Comparison of ENCODE assay signal across 2 cellular contexts in the genomic region with DNA sequence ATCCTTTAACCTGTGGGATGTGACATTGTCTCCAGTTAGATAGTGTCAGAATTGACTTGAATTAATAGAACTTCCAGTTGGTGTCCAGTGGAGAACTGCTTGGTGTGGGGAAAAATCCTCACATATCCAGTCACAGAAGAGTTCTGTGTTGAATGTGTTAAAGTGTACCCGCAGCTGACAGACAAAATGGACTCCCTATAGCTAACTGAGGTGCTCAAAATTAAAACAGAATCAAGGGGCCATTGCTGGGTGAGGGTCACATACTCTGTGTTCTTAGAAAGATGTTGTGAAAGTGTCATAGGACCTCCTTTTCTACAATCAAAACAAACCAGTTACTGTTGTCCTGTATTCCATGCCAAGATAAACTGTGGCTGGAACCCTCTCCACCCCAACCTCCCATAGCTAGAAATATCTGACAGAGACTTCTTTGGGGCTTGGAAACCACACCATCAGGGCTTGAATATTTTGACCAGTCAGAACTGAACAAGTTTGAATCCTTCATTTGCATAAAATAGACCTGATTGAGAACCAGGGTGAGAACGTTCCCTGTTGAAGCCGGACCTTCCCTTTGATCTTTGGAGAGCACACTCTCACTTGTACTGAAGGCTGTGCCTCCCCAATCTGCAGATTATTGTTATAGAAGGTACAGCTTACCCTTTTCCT.
TF ChIP-seq lines count a peak whose summit lies in the region.

No MANE protein-coding gene starts in this region.

TF ChIP-seq in liver, 16 proteins besides CTCF, POLR2A, EP300 and RAD21:
- no peak for TF ChIP-seq REST (IDR thresholded peaks at IDR 0.05)
- TF ChIP-seq, protein P1, sequence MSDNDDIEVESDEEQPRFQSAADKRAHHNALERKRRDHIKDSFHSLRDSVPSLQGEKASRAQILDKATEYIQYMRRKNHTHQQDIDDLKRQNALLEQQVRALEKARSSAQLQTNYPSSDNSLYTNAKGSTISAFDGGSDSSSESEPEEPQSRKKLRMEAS (IDR thresholded peaks at IDR 0.05), result no peak
- no peak for TF ChIP-seq TAF1 (conservative IDR thresholded peaks at IDR 0.05)
- TF ChIP-seq SP1 (IDR thresholded peaks at IDR 0.05), result peak; percentile 17
- peak; percentile 22 for TF ChIP-seq YY1 (IDR thresholded peaks at IDR 0.05)
- TF ChIP-seq FOXA2 (IDR thresholded peaks at IDR 0.05), result no peak
- TF ChIP-seq HNF4G (IDR thresholded peaks at IDR 0.05), result no peak
- TF ChIP-seq JUND (IDR thresholded peaks at IDR 0.05), result no peak
- no peak for TF ChIP-seq NR2F2 (IDR thresholded peaks at IDR 0.05)
- TF ChIP-seq, protein P2, sequence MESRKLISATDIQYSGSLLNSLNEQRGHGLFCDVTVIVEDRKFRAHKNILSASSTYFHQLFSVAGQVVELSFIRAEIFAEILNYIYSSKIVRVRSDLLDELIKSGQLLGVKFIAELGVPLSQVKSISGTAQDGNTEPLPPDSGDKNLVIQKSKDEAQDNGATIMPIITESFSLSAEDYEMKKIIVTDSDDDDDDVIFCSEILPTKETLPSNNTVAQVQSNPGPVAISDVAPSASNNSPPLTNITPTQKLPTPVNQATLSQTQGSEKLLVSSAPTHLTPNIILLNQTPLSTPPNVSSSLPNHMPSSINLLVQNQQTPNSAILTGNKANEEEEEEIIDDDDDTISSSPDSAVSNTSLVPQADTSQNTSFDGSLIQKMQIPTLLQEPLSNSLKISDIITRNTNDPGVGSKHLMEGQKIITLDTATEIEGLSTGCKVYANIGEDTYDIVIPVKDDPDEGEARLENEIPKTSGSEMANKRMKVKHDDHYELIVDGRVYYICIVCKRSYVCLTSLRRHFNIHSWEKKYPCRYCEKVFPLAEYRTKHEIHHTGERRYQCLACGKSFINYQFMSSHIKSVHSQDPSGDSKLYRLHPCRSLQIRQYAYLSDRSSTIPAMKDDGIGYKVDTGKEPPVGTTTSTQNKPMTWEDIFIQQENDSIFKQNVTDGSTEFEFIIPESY (IDR thresholded peaks at IDR 0.05), result no peak
- TF ChIP-seq FOXA1 (IDR thresholded peaks at IDR 0.05), result no peak
- TF ChIP-seq HNF4A (conservative IDR thresholded peaks at IDR 0.05), result peak; percentile 15 to 21
- TF ChIP-seq RXRA (IDR thresholded peaks at IDR 0.05), result peak in 1 of 2 donors; percentile 39
- TF ChIP-seq, protein P3, sequence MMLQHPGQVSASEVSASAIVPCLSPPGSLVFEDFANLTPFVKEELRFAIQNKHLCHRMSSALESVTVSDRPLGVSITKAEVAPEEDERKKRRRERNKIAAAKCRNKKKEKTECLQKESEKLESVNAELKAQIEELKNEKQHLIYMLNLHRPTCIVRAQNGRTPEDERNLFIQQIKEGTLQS (IDR thresholded peaks at IDR 0.05), result no peak
- TF ChIP-seq GABPA (IDR thresholded peaks at IDR 0.05 in 1 of 2, conservative IDR thresholded peaks at IDR 0.05 in 1 of 2), result no peak
- no peak for TF ChIP-seq EGR1 (IDR thresholded peaks at IDR 0.05; ENCODE audit: low read depth in 2 of 2)

TF ChIP-seq in HepG2, 621 proteins besides CTCF, POLR2A, EP300 and RAD21 (continued from another document):
- TF ChIP-seq BCLAF1 (IDR thresholded peaks at IDR 0.05) (no peak), ZNF720 (CRISPR knock-in tag; IDR thresholded peaks at IDR 0.05) (no peak), ZNF615 (CRISPR knock-in tag; IDR thresholded peaks at IDR 0.05; ENCODE audit: borderline replicate concordance) (no peak), RFX5 (IDR thresholded peaks at IDR 0.05; ENCODE audit: low read depth, low read length) (no peak), ZNF563 (CRISPR knock-in tag; IDR thresholded peaks at IDR 0.05) (no peak), TEAD3 (CRISPR knock-in tag; optimal IDR thresholded peaks at IDR 0.05; ENCODE audit: borderline replicate concordance) (no peak), MXD4 (CRISPR knock-in tag; IDR thresholded peaks at IDR 0.05) (no peak), ZNF570 (CRISPR knock-in tag; IDR thresholded peaks at IDR 0.05; ENCODE audit: borderline replicate concordance) (no peak), LCORL (IDR thresholded peaks at IDR 0.05) (no peak), LCORL (CRISPR knock-in tag; IDR thresholded peaks at IDR 0.05) (no peak), GTF3A (CRISPR knock-in tag; conservative IDR thresholded peaks at IDR 0.05) (no peak)
- TF ChIP-seq, protein P4, sequence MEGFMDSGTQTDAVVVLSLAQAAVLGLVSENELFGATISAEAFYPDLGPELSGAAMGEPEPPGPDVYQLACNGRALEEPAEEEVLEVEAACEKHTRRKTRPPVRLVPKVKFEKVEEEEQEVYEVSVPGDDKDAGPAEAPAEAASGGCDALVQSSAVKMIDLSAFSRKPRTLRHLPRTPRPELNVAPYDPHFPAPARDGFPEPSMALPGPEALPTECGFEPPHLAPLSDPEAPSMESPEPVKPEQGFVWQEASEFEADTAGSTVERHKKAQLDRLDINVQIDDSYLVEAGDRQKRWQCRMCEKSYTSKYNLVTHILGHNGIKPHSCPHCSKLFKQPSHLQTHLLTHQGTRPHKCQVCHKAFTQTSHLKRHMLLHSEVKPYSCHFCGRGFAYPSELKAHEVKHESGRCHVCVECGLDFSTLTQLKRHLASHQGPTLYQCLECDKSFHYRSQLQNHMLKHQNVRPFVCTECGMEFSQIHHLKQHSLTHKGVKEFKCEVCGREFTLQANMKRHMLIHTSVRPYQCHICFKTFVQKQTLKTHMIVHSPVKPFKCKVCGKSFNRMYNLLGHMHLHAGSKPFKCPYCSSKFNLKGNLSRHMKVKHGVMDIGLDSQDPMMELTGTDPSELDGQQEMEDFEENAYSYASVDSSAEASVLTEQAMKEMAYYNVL (CRISPR knock-in tag; IDR thresholded peaks at IDR 0.05; ENCODE audit: borderline replicate concordance), result no peak
